ENCODE assay signal across 2 cellular contexts in the genomic region with DNA sequence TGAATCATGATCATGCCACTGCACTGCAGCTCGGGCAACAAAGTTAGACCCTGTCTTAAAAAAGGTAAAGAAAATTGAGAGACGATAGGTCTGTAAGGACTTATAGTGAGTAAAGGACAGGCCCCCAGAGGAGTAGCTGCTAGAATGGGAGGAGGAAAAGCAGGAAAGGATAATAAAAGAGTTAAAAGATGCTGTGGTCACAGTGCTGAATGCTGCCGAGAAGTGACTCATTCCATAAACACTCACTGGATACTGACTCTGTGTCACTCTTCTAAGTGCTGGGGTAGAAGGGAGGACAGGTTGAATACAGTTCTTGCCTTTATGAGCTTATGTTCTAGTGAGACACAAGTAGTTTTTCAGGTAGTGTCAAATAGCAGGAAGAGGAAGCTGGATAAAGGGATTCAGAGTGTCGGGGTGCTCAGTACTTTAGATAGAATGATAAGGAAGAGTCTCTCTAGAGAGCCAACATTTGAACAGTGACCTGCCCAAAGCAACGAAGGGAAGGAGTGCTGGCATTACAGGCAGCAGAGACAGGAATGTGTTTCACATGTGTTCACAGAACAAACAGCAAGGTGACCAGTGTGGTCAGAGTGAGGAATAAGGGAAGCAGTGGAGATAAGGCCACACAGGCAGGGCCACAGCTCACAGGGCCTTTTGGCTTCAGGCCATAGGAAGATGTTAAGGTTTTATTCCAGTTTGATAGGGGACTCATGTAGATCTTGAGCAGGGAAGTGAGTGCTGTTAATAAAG.
TF ChIP-seq lines count a peak whose summit lies in the region.

No MANE protein-coding gene starts in this region.

TF ChIP-seq in H1, 55 proteins besides CTCF, POLR2A, EP300 and RAD21:
- TF ChIP-seq SUZ12 (IDR thresholded peaks at IDR 0.05; ENCODE audit: low read length) (no peak), NANOG (IDR thresholded peaks at IDR 0.05; ENCODE audit: insufficient read depth, low read depth, low read length, poor library complexity, severe bottlenecking) (no peak), RBBP5 (IDR thresholded peaks at IDR 0.05; ENCODE audit: borderline replicate concordance, low read depth, low read length) (no peak), YY1 (IDR thresholded peaks at IDR 0.05; ENCODE audit: low read depth, low read length) (no peak), SP1 (IDR thresholded peaks at IDR 0.05; ENCODE audit: low read depth, low read length) (no peak), JUN (IDR thresholded peaks at IDR 0.05; ENCODE audit: low read depth, low read length) (no peak), EZH2 (IDR thresholded peaks at IDR 0.05; ENCODE audit: low read depth, low read length, severe bottlenecking) (no peak), PHF8 (conservative IDR thresholded peaks at IDR 0.05; ENCODE audit: low read depth, low read length) (no peak), SIRT6 (IDR thresholded peaks at IDR 0.05; ENCODE audit: low read length) (no peak), POLR2AphosphoS5 (IDR thresholded peaks at IDR 0.05; ENCODE audit: low read depth, low read length) (no peak), BRCA1 (IDR thresholded peaks at IDR 0.05; ENCODE audit: low read depth, low read length) (no peak)
- TF ChIP-seq, protein P1, sequence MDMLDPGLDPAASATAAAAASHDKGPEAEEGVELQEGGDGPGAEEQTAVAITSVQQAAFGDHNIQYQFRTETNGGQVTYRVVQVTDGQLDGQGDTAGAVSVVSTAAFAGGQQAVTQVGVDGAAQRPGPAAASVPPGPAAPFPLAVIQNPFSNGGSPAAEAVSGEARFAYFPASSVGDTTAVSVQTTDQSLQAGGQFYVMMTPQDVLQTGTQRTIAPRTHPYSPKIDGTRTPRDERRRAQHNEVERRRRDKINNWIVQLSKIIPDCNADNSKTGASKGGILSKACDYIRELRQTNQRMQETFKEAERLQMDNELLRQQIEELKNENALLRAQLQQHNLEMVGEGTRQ (IDR thresholded peaks at IDR 0.05; ENCODE audit: low read length) = no peak

TF ChIP-seq in GM12891, 5 proteins besides CTCF, POLR2A, EP300 and RAD21:
- no peak for TF ChIP-seq POU2F2 (IDR thresholded peaks at IDR 0.05; ENCODE audit: low read depth, low read length)
